Comparison of ENCODE assay signal across 11 cellular contexts in the genomic region with DNA sequence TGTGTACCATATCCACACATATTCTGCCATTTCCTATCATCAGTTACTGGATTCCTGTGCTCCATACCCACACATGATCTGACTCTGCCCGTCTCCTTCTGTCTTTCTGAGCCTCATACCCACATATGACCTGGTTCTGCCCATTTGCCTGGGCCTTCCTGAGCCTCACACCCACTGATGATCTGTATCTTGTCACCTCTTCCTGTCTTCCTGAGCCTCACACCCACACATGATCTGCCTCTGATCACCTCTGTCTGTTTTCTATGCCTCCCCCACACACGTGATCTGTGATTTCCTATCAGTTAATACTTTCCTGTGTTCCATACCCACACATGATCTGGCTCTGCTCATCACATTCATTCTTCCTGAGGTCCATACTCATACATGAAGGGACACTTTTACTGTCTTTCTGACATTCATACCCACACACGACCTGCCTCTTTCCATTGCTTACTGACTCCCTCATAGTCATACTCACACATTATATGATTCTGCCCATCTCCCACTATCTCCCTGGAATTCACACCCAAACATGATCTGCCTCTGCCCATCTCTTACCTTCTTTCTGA.
"Had no signal": no experiment of that assay in that cellular context is flagged by ENCODE, and none has a peak within 500 bp of the region (broad histone marks: within the 10 kb centered on the region; RNA-seq: fewer than 3 reads in every experiment).

No MANE protein-coding gene starts in this region.

- H3K27ac Mint-ChIP-seq: activated B cell treated with CpG ODN at 0.5 μM for 24 hours; endodermal cell; T-helper 1 cell treated with Interleukin-12 subunit alpha and Interleukin-12 subunit beta and Interleukin-4 antibody, amounts not matched to agents 30 μg/mL and 1 μg/mL, for 36 hours had no signal

- H3K27me3 Mint-ChIP-seq: activated B cell treated with CpG ODN at 0.5 μM for 24 hours had no signal

- H3K4me1 Mint-ChIP-seq: activated B cell treated with CpG ODN at 0.5 μM for 24 hours, endodermal cell had no signal

- H3K4me3 Mint-ChIP-seq: activated B cell treated with CpG ODN at 0.5 μM for 24 hours; endodermal cell; T-helper 1 cell treated with Interleukin-12 subunit alpha and Interleukin-12 subunit beta and Interleukin-4 antibody, amounts not matched to agents 30 μg/mL and 1 μg/mL, for 36 hours had no signal

- ATAC-seq: left ventricle myocardium superior, Right ventricle myocardium inferior, sciatic nerve had no signal

- DNase-seq: activated B cell treated with CpG ODN at 0.5 μM for 24 hours; dermis blood vessel endothelial cell; endodermal cell; hippocampal formation; left ventricle myocardium superior; mesenchymal stem cell; stimulated activated naive CD4-positive, alpha-beta T cell treated with Interleukin-2 at 50 U/mL for 16 hours; upper lobe of left lung had no signal

- H3K9me3 Mint-ChIP-seq: activated B cell treated with CpG ODN at 0.5 μM for 24 hours; endodermal cell; T-helper 1 cell treated with Interleukin-12 subunit alpha and Interleukin-12 subunit beta and Interleukin-4 antibody, amounts not matched to agents 30 μg/mL and 1 μg/mL, for 36 hours had no signal
